Comparison of ENCODE assay signal across 1 cellular context in the genomic region with DNA sequence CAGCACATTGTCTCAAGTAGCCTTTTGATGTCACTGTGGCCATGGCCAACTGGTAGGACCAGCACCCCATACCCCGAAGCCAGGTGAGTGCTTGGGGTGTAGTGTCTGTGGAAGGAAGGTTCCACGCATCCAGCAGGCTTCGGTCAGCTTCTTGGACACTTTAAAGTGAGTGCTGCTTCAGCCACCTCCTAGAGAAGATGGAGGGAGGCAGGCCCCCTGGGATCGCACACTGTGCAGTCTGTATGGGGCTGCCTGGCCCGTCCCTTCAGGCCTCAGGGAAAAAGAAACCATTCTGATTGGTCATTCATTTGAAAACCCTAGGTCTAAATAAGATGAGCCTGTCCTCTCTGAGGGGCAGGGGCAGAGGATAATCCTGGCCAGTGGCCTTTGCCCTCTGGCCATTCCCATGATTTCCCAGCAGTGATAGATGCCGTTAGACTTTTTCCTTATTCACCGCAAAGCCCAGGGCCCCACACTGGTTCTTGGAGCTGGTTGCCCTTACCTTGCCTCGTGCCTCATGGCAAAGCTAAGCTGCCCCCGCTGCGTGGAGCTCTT.
TF ChIP-seq lines count a peak whose summit lies in the region.

No MANE protein-coding gene starts in this region.

TF ChIP-seq in IMR-90, 13 proteins besides CTCF, POLR2A, EP300 and RAD21:
- TF ChIP-seq BHLHE40 (IDR thresholded peaks at IDR 0.05; ENCODE audit: low read depth, low read length) (no peak), MXI1 (IDR thresholded peaks at IDR 0.05; ENCODE audit: borderline replicate concordance, low read depth, low read length) (no peak), MAZ (IDR thresholded peaks at IDR 0.05; ENCODE audit: borderline replicate concordance, low read depth, low read length) (no peak), FOS (IDR thresholded peaks at IDR 0.05; ENCODE audit: low read depth, low read length) (no peak), RCOR1 (IDR thresholded peaks at IDR 0.05; ENCODE audit: insufficient replicate concordance, low read length) (no peak), RFX5 (IDR thresholded peaks at IDR 0.05; ENCODE audit: low read depth, low read length) (no peak), SMC3 (IDR thresholded peaks at IDR 0.05; ENCODE audit: low read depth, low read length) (no peak), CEBPB (IDR thresholded peaks at IDR 0.05; ENCODE audit: low read depth, low read length) (no peak), CHD1 (IDR thresholded peaks at IDR 0.05; ENCODE audit: low read depth, low read length) (no peak)
- TF ChIP-seq, protein P1, sequence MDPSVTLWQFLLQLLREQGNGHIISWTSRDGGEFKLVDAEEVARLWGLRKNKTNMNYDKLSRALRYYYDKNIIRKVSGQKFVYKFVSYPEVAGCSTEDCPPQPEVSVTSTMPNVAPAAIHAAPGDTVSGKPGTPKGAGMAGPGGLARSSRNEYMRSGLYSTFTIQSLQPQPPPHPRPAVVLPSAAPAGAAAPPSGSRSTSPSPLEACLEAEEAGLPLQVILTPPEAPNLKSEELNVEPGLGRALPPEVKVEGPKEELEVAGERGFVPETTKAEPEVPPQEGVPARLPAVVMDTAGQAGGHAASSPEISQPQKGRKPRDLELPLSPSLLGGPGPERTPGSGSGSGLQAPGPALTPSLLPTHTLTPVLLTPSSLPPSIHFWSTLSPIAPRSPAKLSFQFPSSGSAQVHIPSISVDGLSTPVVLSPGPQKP (IDR thresholded peaks at IDR 0.05; ENCODE audit: borderline replicate concordance, low read depth, low read length): no peak
- TF ChIP-seq, protein P2, sequence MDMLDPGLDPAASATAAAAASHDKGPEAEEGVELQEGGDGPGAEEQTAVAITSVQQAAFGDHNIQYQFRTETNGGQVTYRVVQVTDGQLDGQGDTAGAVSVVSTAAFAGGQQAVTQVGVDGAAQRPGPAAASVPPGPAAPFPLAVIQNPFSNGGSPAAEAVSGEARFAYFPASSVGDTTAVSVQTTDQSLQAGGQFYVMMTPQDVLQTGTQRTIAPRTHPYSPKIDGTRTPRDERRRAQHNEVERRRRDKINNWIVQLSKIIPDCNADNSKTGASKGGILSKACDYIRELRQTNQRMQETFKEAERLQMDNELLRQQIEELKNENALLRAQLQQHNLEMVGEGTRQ (IDR thresholded peaks at IDR 0.05; ENCODE audit: low read depth, low read length): no peak
TF ChIP-seq in IMR-90: peak in this region for 0.
